In genomic region chr2:75292826-75293225, GRCh38 we compare ENCODE assay signal across 19 cellular contexts.
DNase-seq lines count a peak whose midpoint lies in the region; ATAC-seq and TF ChIP-seq lines count a peak whose summit lies in the region.
"Had no signal": no experiment of that assay in that cellular context is flagged by ENCODE, and none has a peak within 500 bp of the region (broad histone marks: within the 10 kb centered on the region; RNA-seq: fewer than 3 reads in every experiment).

No MANE protein-coding gene starts in this region.

- DNase-seq in COLO829 (ENCODE audit: low spot score) (peak; percentile 65), LHCN-M2 (ENCODE audit: low read depth) (peak; percentile 53), brain microvascular endothelial cell (peak; percentile 53), iris pigment epithelial cell (ENCODE audit: low read depth) (peak; percentile 59), glutamatergic neuron (no peak), omental fat pad (ENCODE audit: low spot score) (no peak)
- DNase-seq in activated T-cell treated with anti-CD3 and anti-CD28 coated beads, Interleukin-2, amount 50 U/mL, for 1 hour: no peak
- no peak for DNase-seq in CD4-positive, alpha-beta memory T cell
- DNase-seq: activated CD8-positive, alpha-beta T cell treated with anti-CD3 and anti-CD28 coated beads, Interleukin-2, amount 10 ng/mL, durations not matched to agents 7 days and 5 days; gastrocnemius medialis; midbrain; NCI-H1105; NCI-H2171 treated with DMSO at 0.1 percent for 48 hours; NK-92 treated with Interleukin-12 subunit alpha and Interleukin-12 subunit beta, amount 100 ng/mL, for 24 hours; nucleus accumbens; small intestine; stimulated activated naive CD4-positive, alpha-beta T cell treated with Interleukin-2 at 50 U/mL for 16 hours; upper lobe of left lung had no signal

- no peaks in the 10 kb centered on the region for H3K27me3 Mint-ChIP-seq in glutamatergic neuron (ENCODE audit: unreplicated experiment)
- H3K27me3 Mint-ChIP-seq in CD4-positive, alpha-beta memory T cell: peaks cover 2 to 6% of the 10 kb centered on the region in 2 donors
- H3K27me3 Mint-ChIP-seq: dendritic cell treated with granulocyte-macrophage colony-stimulating factor and Interleukin-4, amounts not matched to agents 40 ng/mL and 50 ng/mL, for 4 days had no signal

- TF ChIP-seq CTCF in brain microvascular endothelial cell (IDR thresholded peaks at IDR 0.05; ENCODE audit: low read depth, low read length, missing control alignments) (no peak), glutamatergic neuron (IDR thresholded peaks at IDR 0.05; ENCODE audit: partially characterized antibody, unreplicated experiment) (no peak), omental fat pad (IDR thresholded peaks at IDR 0.05) (no peak)

- H3K9me3 ChIP-seq in CD4-positive, alpha-beta memory T cell (ENCODE audit: control insufficient read depth in 1 of 2, low read length in 2 of 2): no peaks in the 10 kb centered on the region
- H3K9me3 ChIP-seq: gastrocnemius medialis, upper lobe of left lung had no signal

- in situ Hi-C loops in brain microvascular endothelial cell (cut with HindIII; ENCODE audit: low pct_ligation_motif_present, low sequenced_read_pairs): no loop called here

- no peaks in the 10 kb centered on the region for H3K36me3 ChIP-seq in brain microvascular endothelial cell (replicated peaks)
- H3K36me3 ChIP-seq in CD4-positive, alpha-beta memory T cell (ENCODE audit: insufficient read depth, low read length): no peaks in the 10 kb centered on the region
- H3K36me3 ChIP-seq: gastrocnemius medialis, upper lobe of left lung had no signal

- no peak overlapping the region for H3K4me3 Mint-ChIP-seq in glutamatergic neuron (ENCODE audit: unreplicated experiment)
- H3K4me3 Mint-ChIP-seq in CD4-positive, alpha-beta memory T cell: no peak overlapping the region
- H3K4me3 Mint-ChIP-seq: activated CD8-positive, alpha-beta T cell treated with anti-CD3 and anti-CD28 coated beads, Interleukin-2, amount 10 ng/mL, durations not matched to agents 7 days and 5 days; dendritic cell treated with granulocyte-macrophage colony-stimulating factor and Interleukin-4, amounts not matched to agents 40 ng/mL and 50 ng/mL, for 4 days had no signal

- no peak overlapping the region for H3K27ac Mint-ChIP-seq in glutamatergic neuron (ENCODE audit: unreplicated experiment)
- no peak overlapping the region for H3K27ac Mint-ChIP-seq in CD4-positive, alpha-beta memory T cell
- H3K27ac Mint-ChIP-seq: activated CD8-positive, alpha-beta T cell treated with anti-CD3 and anti-CD28 coated beads, Interleukin-2, amount 10 ng/mL, durations not matched to agents 7 days and 5 days; dendritic cell treated with granulocyte-macrophage colony-stimulating factor and Interleukin-4, amounts not matched to agents 40 ng/mL and 50 ng/mL, for 4 days had no signal

- H3K27me3 ChIP-seq in brain microvascular endothelial cell (replicated peaks): no peaks in the 10 kb centered on the region
- no peaks in the 10 kb centered on the region for H3K27me3 ChIP-seq in CD4-positive, alpha-beta memory T cell (ENCODE audit: insufficient read depth, low read length)
- H3K27me3 ChIP-seq: gastrocnemius medialis, upper lobe of left lung had no signal

- no peak overlapping the region for H3K27ac ChIP-seq in brain microvascular endothelial cell
- H3K27ac ChIP-seq in CD4-positive, alpha-beta memory T cell (ENCODE audit: low read depth, low read length): no peak overlapping the region
- H3K27ac ChIP-seq: gastrocnemius medialis, upper lobe of left lung had no signal

- H3K36me3 Mint-ChIP-seq in glutamatergic neuron (ENCODE audit: unreplicated experiment): no peaks in the 10 kb centered on the region
- no peaks in the 10 kb centered on the region for H3K36me3 Mint-ChIP-seq in CD4-positive, alpha-beta memory T cell

- ATAC-seq in omental fat pad (ENCODE audit: low FRiP score): no peak
- ATAC-seq: activated CD8-positive, alpha-beta T cell treated with anti-CD3 and anti-CD28 coated beads, Interleukin-2, amount 10 ng/mL, durations not matched to agents 7 days and 5 days; gastrocnemius medialis had no signal

- no peaks in the 10 kb centered on the region for H3K9me3 Mint-ChIP-seq in glutamatergic neuron (ENCODE audit: unreplicated experiment)
- peaks cover 0 to 3% (median 0%) of the 10 kb centered on the region in 8 donors for H3K9me3 Mint-ChIP-seq in CD4-positive, alpha-beta memory T cell

- no peaks in the 10 kb centered on the region for H3K4me1 ChIP-seq in CD4-positive, alpha-beta memory T cell (ENCODE audit: insufficient read depth, low read length)
- H3K4me1 ChIP-seq: gastrocnemius medialis, upper lobe of left lung had no signal

- no peaks in the 10 kb centered on the region for H3K4me1 Mint-ChIP-seq in glutamatergic neuron (ENCODE audit: low read depth, unreplicated experiment)
- no peaks in the 10 kb centered on the region for H3K4me1 Mint-ChIP-seq in CD4-positive, alpha-beta memory T cell

- POLR2A ChIA-PET in CD4-positive, alpha-beta memory T cell (lab: Charles Lee; ENCODE audit: partially characterized antibody): no interaction called here

- intact Hi-C loops in CD4-positive, alpha-beta memory T cell (cut with micrococcal nuclease): no loop called here

- CTCF ChIA-PET in CD4-positive, alpha-beta memory T cell (lab: Charles Lee; ENCODE audit: partially characterized antibody): no interaction called here

- H3K4me3 ChIP-seq in brain microvascular endothelial cell (ENCODE audit: low read depth, low read length): no peak overlapping the region
- no peak overlapping the region for H3K4me3 ChIP-seq in CD4-positive, alpha-beta memory T cell (ENCODE audit: low read length in 2 of 2)
- H3K4me3 ChIP-seq: gastrocnemius medialis, upper lobe of left lung had no signal

Comparison
In these comparisons a context has a peak if more than half of its experiments do, and no peak if none do; other contexts are left out.
1. DNase-seq: peak in COLO829 (single experiment), LHCN-M2 (single experiment), brain microvascular endothelial cell (single experiment) and iris pigment epithelial cell (single experiment); none in activated T-cell treated with anti-CD3 and anti-CD28 coated beads, Interleukin-2, amount 50 U/mL, for 1 hour (single experiment), glutamatergic neuron (single experiment), CD4-positive, alpha-beta memory T cell (0 of 5) and omental fat pad (single experiment).